ENCODE assay signal across 16 cellular contexts in the genomic region with DNA sequence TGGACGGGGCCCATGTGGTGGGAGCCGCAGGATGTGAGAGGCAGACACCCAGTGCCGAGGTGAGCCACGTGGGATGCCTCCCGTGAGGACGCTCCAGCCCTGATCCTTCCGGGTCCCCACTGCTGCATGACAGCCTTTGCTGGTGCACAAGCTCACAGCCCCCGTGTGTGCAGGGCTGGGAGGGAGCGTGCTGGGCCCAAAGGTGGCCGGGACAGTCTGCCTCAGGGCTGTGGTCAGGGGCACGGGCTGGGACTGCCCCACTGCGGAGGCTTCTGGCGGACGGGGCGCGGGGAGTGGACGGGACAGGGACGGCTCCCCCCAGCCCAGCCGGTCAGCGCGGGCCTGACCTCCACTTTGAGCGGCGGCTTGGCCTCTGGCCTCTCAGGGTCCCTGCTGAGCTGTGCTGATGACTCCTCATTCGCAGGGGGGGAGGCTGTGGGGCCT.
"Had no signal": no experiment of that assay in that cellular context is flagged by ENCODE, and none has a peak within 500 bp of the region (broad histone marks: within the 10 kb centered on the region; RNA-seq: fewer than 3 reads in every experiment).

No MANE protein-coding gene starts in this region.

- ATAC-seq: activated CD4-positive, alpha-beta T cell treated with anti-CD3 and anti-CD28 coated beads for 36 hours; sciatic nerve; upper lobe of right lung had no signal

- DNase-seq: activated CD4-positive, alpha-beta T cell treated with anti-CD3 and anti-CD28 coated beads for 36 hours; activated CD8-positive, alpha-beta memory T cell treated with anti-CD3 and anti-CD28 coated beads, Interleukin-2, amount 50 U/mL, for 48 hours; activated CD8-positive, alpha-beta T cell treated with anti-CD3 and anti-CD28 coated beads, Interleukin-2, amount 10 ng/mL, durations not matched to agents 7 days and 5 days; activated naive CD4-positive, alpha-beta T cell treated with anti-CD3 and anti-CD28 coated beads, Interleukin-2, amount 10 ng/mL, durations not matched to agents 7 days and 5 days; colonic mucosa; effector CD8-positive, alpha-beta T cell; mammary epithelial cell; spleen; stimulated activated CD4-positive, alpha-beta T cell treated with anti-CD3 and anti-CD28 coated beads, Interleukin-1b, Interleukin-23, amount 100 ng/mL, for 48 hours; stimulated activated naive CD4-positive, alpha-beta T cell; T-cell; upper lobe of right lung had no signal

- H3K9me3 ChIP-seq: colonic mucosa, spleen, upper lobe of right lung had no signal

- H3K36me3 ChIP-seq: cardiac muscle cell, colonic mucosa, spleen, upper lobe of right lung had no signal

- H3K27me3 ChIP-seq: colonic mucosa, upper lobe of right lung had no signal

- H3K27ac ChIP-seq: cardiac muscle cell, colonic mucosa, SK-N-MC, spleen, upper lobe of right lung, VCaP had no signal

- H3K4me3 ChIP-seq: cardiac muscle cell, colonic mucosa, SK-N-MC, spleen, upper lobe of right lung had no signal

- H3K4me1 ChIP-seq: colonic mucosa had no signal
